8 cellular contexts compared by ENCODE assay signal in the genomic region with DNA sequence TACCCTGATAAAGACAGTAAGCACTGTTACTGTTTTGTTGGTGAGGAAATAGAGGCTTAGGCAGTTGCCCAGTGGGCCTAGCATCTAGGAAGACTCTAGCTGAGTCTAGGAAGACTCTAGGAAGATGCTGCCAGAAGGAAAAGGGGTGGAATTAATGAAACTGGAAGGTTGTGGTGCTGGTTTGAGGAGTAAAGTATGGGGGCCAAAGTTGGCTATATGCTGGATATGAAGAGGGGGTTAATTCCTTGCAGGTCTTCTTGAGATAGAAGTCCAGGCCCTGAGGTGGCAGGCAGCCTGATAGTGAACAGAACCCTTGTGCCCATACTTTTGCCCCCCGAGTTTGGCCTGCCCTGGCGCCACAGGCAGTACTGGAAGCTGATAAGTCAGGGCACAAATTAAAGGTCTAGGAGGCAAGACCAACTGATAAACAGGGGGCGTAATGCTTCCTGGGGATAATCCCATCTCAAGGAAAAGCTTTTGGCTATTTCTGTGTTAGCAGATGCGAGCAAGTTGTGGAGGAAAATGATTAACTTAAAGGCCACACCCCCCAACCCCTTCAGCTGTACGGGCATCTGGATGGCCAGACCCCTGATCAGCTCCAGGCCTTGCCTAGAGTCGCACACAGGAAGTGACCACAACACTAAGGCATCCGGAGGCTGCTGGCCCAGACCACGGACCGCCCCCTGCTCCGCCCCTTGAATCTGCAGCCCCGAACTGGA. TPM values are rescaled to one million over a fixed set of nuclear protein-coding genes. Genes with fewer than 3 reads are reported as not detected.
DNase-seq lines count a peak whose midpoint lies in the region; ATAC-seq lines count a peak whose summit lies in the region.

No MANE protein-coding gene starts in this region.

- peak; percentile 58 for ATAC-seq in GM19438 (IDR thresholded peaks at IDR 0.05; ENCODE audit: low read depth, unreplicated experiment)
- peak; percentile 32 for ATAC-seq in HG03521 (IDR thresholded peaks at IDR 0.05; ENCODE audit: unreplicated experiment)

- peak; percentile 84 for DNase-seq in DMS53 (lab: John Stamatoyannopoulos, UW)
- peak; percentile 94 for DNase-seq in RPMI7951 (ENCODE audit: low read depth)
- peak; percentile 96 for DNase-seq in astrocyte of the hippocampus (ENCODE audit: low read depth, low spot score)
- DNase-seq in hepatic stellate cell (ENCODE audit: low spot score): peak; percentile 96
- DNase-seq in pulmonary artery endothelial cell (ENCODE audit: low read depth, low spot score): peak; percentile 91
- no peak for DNase-seq in NCI-H1436 treated with DMSO at 0.1 percent for 48 hours (lab: John Stamatoyannopoulos, UW)

RNA-seq across cellular contexts. Expression of a gene that starts 3.1 kb away (rescaled TPM):
- 226 and 231 TPM in 2 replicates for total RNA-seq in RPMI7951 (2014; rRNA removed; shearing (Covaris generic))
- 138 and 213 TPM in 2 replicates for total RNA-seq in pulmonary artery endothelial cell

RNA-seq across cellular contexts. Expression of a gene that starts 3.2 kb away (rescaled TPM):
- total RNA-seq in RPMI7951 (2014; rRNA removed; shearing (Covaris generic)): 14.0 and 20.7 TPM in 2 replicates
- total RNA-seq in pulmonary artery endothelial cell: 13.2 and 23.7 TPM in 2 replicates

RNA-seq across cellular contexts. Expression of a gene that starts 5.4 kb away (rescaled TPM):
- 44.5 and 81.9 TPM in 2 replicates for total RNA-seq in RPMI7951 (2014; rRNA removed; shearing (Covaris generic))
- 36.2 and 45.7 TPM in 2 replicates for total RNA-seq in pulmonary artery endothelial cell

RNA-seq across cellular contexts. Expression of a gene that starts 12.6 kb away (rescaled TPM):
- 20.3 and 22.6 TPM in 2 replicates for total RNA-seq in RPMI7951 (2014; rRNA removed; shearing (Covaris generic))
- total RNA-seq in pulmonary artery endothelial cell: 85.3 and 160 TPM in 2 replicates

RNA-seq across cellular contexts. Expression of a gene that starts 49.0 kb away (rescaled TPM):
- total RNA-seq in RPMI7951 (2014; rRNA removed; shearing (Covaris generic)): 3.8 and 4.3 TPM in 2 replicates
- total RNA-seq in pulmonary artery endothelial cell: 41.7 and 47.4 TPM in 2 replicates
